Comparison of ENCODE assay signal across 14 cellular contexts in the genomic region with DNA sequence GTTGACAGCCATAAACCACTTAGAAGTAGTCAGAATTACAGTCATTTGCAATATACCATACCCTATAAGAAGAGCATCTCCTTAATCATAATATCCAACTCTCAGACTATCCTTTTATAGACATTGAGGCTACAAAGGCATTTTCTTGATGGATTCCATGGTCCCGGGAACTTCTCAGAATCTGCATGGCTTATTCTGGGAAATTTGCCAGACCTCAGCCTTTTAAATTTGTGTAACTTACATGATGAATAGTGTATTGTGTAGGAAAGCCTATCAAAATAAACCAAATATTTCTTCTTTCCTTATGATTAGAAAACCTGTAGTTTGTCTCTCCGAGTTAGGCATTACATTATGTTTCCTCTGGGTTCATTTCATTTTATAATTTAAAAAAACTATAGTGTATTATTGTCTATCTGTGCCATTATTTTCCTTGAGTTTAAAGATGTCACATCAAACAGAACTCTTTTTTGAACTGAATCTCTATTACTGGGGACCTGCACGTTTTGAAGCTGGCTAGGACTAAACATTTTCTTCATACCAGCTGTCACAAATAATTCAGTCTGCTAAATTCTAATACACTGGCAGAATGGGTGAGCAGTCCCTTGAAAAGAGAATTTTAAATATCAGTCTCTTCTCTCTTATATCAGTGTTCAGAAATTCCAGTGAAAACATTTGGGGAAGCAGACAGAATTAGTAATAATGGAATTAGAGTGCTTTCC.
DNase-seq lines count a peak whose midpoint lies in the region; ATAC-seq and FAIRE-seq lines count a peak whose summit lies in the region.
"Had no signal": no experiment of that assay in that cellular context is flagged by ENCODE, and none has a peak within 500 bp of the region (broad histone marks: within the 10 kb centered on the region; RNA-seq: fewer than 3 reads in every experiment).

No MANE protein-coding gene starts in this region.

- in situ Hi-C loops in Caki2 (cut with HindIII; ENCODE audit: low pct_unique_long_range_greater_than_20kb, low sequenced_read_pairs), result no loop called here

- ATAC-seq in HG03432 (IDR thresholded peaks at IDR 0.05; ENCODE audit: unreplicated experiment), result no peak
- ATAC-seq: activated CD4-positive, alpha-beta T cell treated with anti-CD3 and anti-CD28 coated beads for 36 hours had no signal

- FAIRE-seq in HTR-8/SVneo (lab: Jason Lieb, UNC), result no peak

- DNase-seq in Caki2 (ENCODE audit: low read depth), result peak; percentile 15
- DNase-seq in NCI-H446 treated with DMSO at 0.1 percent for 48 hours (lab: John Stamatoyannopoulos, UW), result peak; percentile 26
- DNase-seq in epidermal melanocyte (ENCODE audit: insufficient read length, low spot score), result peak; percentile 32
- DNase-seq in myocyte (ENCODE audit: low read depth), result peak; percentile 66
- no peak for DNase-seq in hippocampal formation (lab: John Stamatoyannopoulos, UW)
- no peak for DNase-seq in occipital lobe (lab: John Stamatoyannopoulos, UW)
- no peak for DNase-seq in HTR-8/SVneo (ENCODE audit: insufficient read length, low spot score)
- DNase-seq: activated CD4-positive, alpha-beta T cell treated with anti-CD3 and anti-CD28 coated beads for 36 hours; activated T-cell treated with anti-CD3 and anti-CD28 coated beads, Interleukin-2, amount 50 U/mL, for 48 hours; aorta; NCI-H2107; stimulated activated CD4-positive, alpha-beta T cell treated with anti-CD3 and anti-CD28 coated beads, Interleukin-4, amount 100 ng/mL, for 4 hours; stimulated activated naive CD4-positive, alpha-beta T cell had no signal

Comparison
In these comparisons a context has a peak if more than half of its experiments do, and no peak if none do; other contexts are left out.
1. DNase-seq: peak in Caki2 (single experiment), NCI-H446 treated with DMSO at 0.1 percent for 48 hours (single experiment), epidermal melanocyte (single experiment) and myocyte (single experiment); none in hippocampal formation (0 of 2), occipital lobe (single experiment) and HTR-8/SVneo (single experiment).